Comparison of ENCODE assay signal across 18 cellular contexts in genomic region chr7:159147246-159147645, GRCh38. TPM values are rescaled to one million over a fixed set of nuclear protein-coding genes. Genes with fewer than 3 reads are reported as not detected.
A peak's percentile ranks its signal among the peaks of the same experiment; 100 is the strongest.
DNase-seq lines count a peak whose midpoint lies in the region; ATAC-seq and TF ChIP-seq lines count a peak whose summit lies in the region.
"Had no signal": no experiment of that assay in that cellular context is flagged by ENCODE, and none has a peak within 500 bp of the region (broad histone marks: within the 10 kb centered on the region; RNA-seq: fewer than 3 reads in every experiment).

No MANE protein-coding gene starts in this region.

- H3K79me2 ChIP-seq in MM.1S (ENCODE audit: low read length): no peaks in the 10 kb centered on the region

- H3K27me3 Mint-ChIP-seq in activated CD8-positive, alpha-beta memory T cell treated with anti-CD3 and anti-CD28 coated beads, Interleukin-2, amount 10 ng/mL, durations not matched to agents 7 days and 5 days: peaks cover 24% of the 10 kb centered on the region

- H3K4me3 Mint-ChIP-seq in activated CD8-positive, alpha-beta memory T cell treated with anti-CD3 and anti-CD28 coated beads, Interleukin-2, amount 10 ng/mL, durations not matched to agents 7 days and 5 days: no peak overlapping the region
- H3K4me3 Mint-ChIP-seq: CD14-positive monocyte; CD8-positive, alpha-beta T cell had no signal

- no peaks in the 10 kb centered on the region for H4K20me1 ChIP-seq in MM.1S (ENCODE audit: insufficient read depth, low read length)

- H3K4me3 ChIP-seq in body of pancreas (no peak overlapping the region), vagina (no peak overlapping the region), stomach (no peak overlapping the region), MM.1S (ENCODE audit: low read length) (no peak overlapping the region)

- no peaks in the 10 kb centered on the region for H3K36me3 Mint-ChIP-seq in activated CD8-positive, alpha-beta memory T cell treated with anti-CD3 and anti-CD28 coated beads, Interleukin-2, amount 10 ng/mL, durations not matched to agents 7 days and 5 days
- H3K36me3 Mint-ChIP-seq: CD14-positive monocyte; CD8-positive, alpha-beta T cell had no signal

- H3K36me3 ChIP-seq in body of pancreas (replicated peaks in 1 of 2; ENCODE audit: insufficient read depth in 1 of 2, low read depth in 2 of 2) (no peaks in the 10 kb centered on the region), vagina (no peaks in the 10 kb centered on the region), stomach (no peaks in the 10 kb centered on the region), MM.1S (replicated peaks; ENCODE audit: insufficient read depth, low read length) (no peaks in the 10 kb centered on the region)

- TF ChIP-seq CTCF in body of pancreas (IDR thresholded peaks at IDR 0.05) (peak in 1 of 7 experiments; percentile 8), vagina (IDR thresholded peaks at IDR 0.05) (no peak), stomach (IDR thresholded peaks at IDR 0.05) (no peak), MM.1S (IDR thresholded peaks at IDR 0.05; ENCODE audit: low read length) (no peak)

- intact Hi-C loops in body of pancreas (cut with DNase I) (no loop called here), vagina (cut with DNase I) (no loop called here), stomach (cut with DNase I; ENCODE audit: low total_unique reads) (no loop called here)

- H3K9me3 Mint-ChIP-seq in activated CD8-positive, alpha-beta memory T cell treated with anti-CD3 and anti-CD28 coated beads, Interleukin-2, amount 10 ng/mL, durations not matched to agents 7 days and 5 days (ENCODE audit: low read depth): no peaks in the 10 kb centered on the region
- H3K9me3 Mint-ChIP-seq: CD8-positive, alpha-beta T cell had no signal

- no peak overlapping the region for H2AFZ ChIP-seq in MM.1S (ENCODE audit: low read length)

- no peak for TF ChIP-seq POLR2A in body of pancreas (IDR thresholded peaks at IDR 0.05)
- TF ChIP-seq POLR2A in vagina (IDR thresholded peaks at IDR 0.05): no peak
- TF ChIP-seq POLR2A in stomach (IDR thresholded peaks at IDR 0.05): no peak

- no peaks in the 10 kb centered on the region for H3K9me3 ChIP-seq in body of pancreas
- no peaks in the 10 kb centered on the region for H3K9me3 ChIP-seq in vagina
- no peaks in the 10 kb centered on the region for H3K9me3 ChIP-seq in stomach
- no peaks in the 10 kb centered on the region for H3K9me3 ChIP-seq in MM.1S (replicated peaks; ENCODE audit: insufficient read depth, low read length)

- H3K4me1 Mint-ChIP-seq in activated CD8-positive, alpha-beta memory T cell treated with anti-CD3 and anti-CD28 coated beads, Interleukin-2, amount 10 ng/mL, durations not matched to agents 7 days and 5 days: peaks cover 4% of the 10 kb centered on the region

- H3K27ac ChIP-seq in body of pancreas (no peak overlapping the region), vagina (no peak overlapping the region), stomach (no peak overlapping the region), MM.1S (ENCODE audit: low read length) (no peak overlapping the region)
- H3K27ac ChIP-seq: 22Rv1 had no signal

- H3K9ac ChIP-seq in MM.1S (ENCODE audit: low read length): no peak overlapping the region

- H3K27me3 ChIP-seq in body of pancreas (no peaks in the 10 kb centered on the region), vagina (no peaks in the 10 kb centered on the region), stomach (peaks cover 5 to 44% (median 30%) of the 10 kb centered on the region in 3 donors), MM.1S (replicated peaks; ENCODE audit: insufficient read depth, low read length) (peaks cover 6% of the 10 kb centered on the region; the same call in 1 of the 2 replicates)

- 75 to 79% methylated on average over 13 of the region's 13 CpGs for WGBS in body of pancreas, 2 donors
- WGBS in stomach, 5 donors: 49 to 77% (median 62%) methylated on average over 13 of the region's 13 CpGs

- H3K27ac Mint-ChIP-seq in activated CD8-positive, alpha-beta memory T cell treated with anti-CD3 and anti-CD28 coated beads, Interleukin-2, amount 10 ng/mL, durations not matched to agents 7 days and 5 days: no peak overlapping the region
- H3K27ac Mint-ChIP-seq: CD14-positive monocyte; CD8-positive, alpha-beta T cell had no signal

- no peaks in the 10 kb centered on the region for H3F3A ChIP-seq in MM.1S (ENCODE audit: insufficient read depth, low read length)

- H3K4me2 ChIP-seq in MM.1S (ENCODE audit: low read depth, low read length): no peak overlapping the region

- no peak for ATAC-seq in activated CD8-positive, alpha-beta memory T cell treated with anti-CD3 and anti-CD28 coated beads, Interleukin-2, amount 10 ng/mL, durations not matched to agents 7 days and 5 days
- no peak for ATAC-seq in body of pancreas
- ATAC-seq: CD8-positive, alpha-beta T cell had no signal

- H3K9me2 ChIP-seq in MM.1S (replicated peaks; ENCODE audit: insufficient read depth, low read length): no peaks in the 10 kb centered on the region

- peak; percentile 35 for DNase-seq in activated CD8-positive, alpha-beta memory T cell treated with anti-CD3 and anti-CD28 coated beads, Interleukin-2, amount 10 ng/mL, durations not matched to agents 7 days and 5 days
- no peak for DNase-seq in activated CD8-positive, alpha-beta memory T cell treated with anti-CD3 and anti-CD28 coated beads, Interleukin-2, amount 50 U/mL, for 4 hours
- peak in 3 of 4 donors; percentile 30 to 34 (median 33) for DNase-seq in body of pancreas
- peak; percentile 41 for DNase-seq in mesenteric fat pad (ENCODE audit: low spot score)
- peak; percentile 49 to 72 for DNase-seq in vagina (ENCODE audit: extremely low spot score in 2 of 2)
- DNase-seq in stomach: no peak
- DNase-seq in MM.1S: no peak
- no peak for DNase-seq in stimulated activated CD4-positive, alpha-beta T cell treated with anti-CD3 and anti-CD28 coated beads, Interleukin-1b, Interleukin-23, amount 100 ng/mL, for 48 hours
- DNase-seq: Caco-2; CD8-positive, alpha-beta T cell; DMS53; H7; IMR-90 had no signal

- CTCF ChIA-PET in activated CD8-positive, alpha-beta memory T cell treated with anti-CD3 and anti-CD28 coated beads, Interleukin-2, amount 10 ng/mL, durations not matched to agents 7 days and 5 days (lab: Charles Lee): no interaction called here

- no peak for TF ChIP-seq EP300 in stomach (IDR thresholded peaks at IDR 0.05)

- H3K4me1 ChIP-seq in body of pancreas: peaks cover 7% of the 10 kb centered on the region
- H3K4me1 ChIP-seq in vagina: peaks cover 23% of the 10 kb centered on the region
- H3K4me1 ChIP-seq in stomach: peaks cover 0 to 33% (median 22%) of the 10 kb centered on the region in 4 donors
- H3K4me1 ChIP-seq in MM.1S (ENCODE audit: low read length): no peaks in the 10 kb centered on the region
- H3K4me1 ChIP-seq: Caco-2 had no signal

RNA-seq across cellular contexts. Expression of gene VIPR2, which starts 2.6 kb away (rescaled TPM):
- total RNA-seq in activated CD8-positive, alpha-beta memory T cell treated with anti-CD3 and anti-CD28 coated beads, Interleukin-2, amount 10 ng/mL, durations not matched to agents 7 days and 5 days: under 1 TPM in 1 of 2 experiments, not detected in 1; 0.05 TPM
- total RNA-seq in body of pancreas: 10 to 100 TPM; 10.9 to 18.2 TPM
- 4.6 TPM for total RNA-seq in mesenteric fat pad
- 11.3 TPM for total RNA-seq in vagina
- total RNA-seq in stomach: 10 to 100 TPM in 3 of 5 donors, 1 to 10 TPM in 2; 1.2 to 25.4 (median 11.7) TPM
- polyA plus RNA-seq in stomach: 1 to 10 TPM; 1.6 to 5.7 (median 1.7) TPM
- total RNA-seq: A673, Caco-2, HT-29, IMR-90 had no signal
- polyA plus RNA-seq: BJ, CD14-positive monocyte, IMR-90 had no signal

Comparison
In these comparisons a context has a peak if more than half of its experiments do, and no peak if none do; other contexts are left out.
1. DNase-seq: peak in activated CD8-positive, alpha-beta memory T cell treated with anti-CD3 and anti-CD28 coated beads, Interleukin-2, amount 10 ng/mL, durations not matched to agents 7 days and 5 days (single experiment), body of pancreas (3 of 4), mesenteric fat pad (single experiment) and vagina (2 of 2); none in activated CD8-positive, alpha-beta memory T cell treated with anti-CD3 and anti-CD28 coated beads, Interleukin-2, amount 50 U/mL, for 4 hours (single experiment), stomach (single experiment), MM.1S (single experiment) and stimulated activated CD4-positive, alpha-beta T cell treated with anti-CD3 and anti-CD28 coated beads, Interleukin-1b, Interleukin-23, amount 100 ng/mL, for 48 hours (single experiment).